Comparison of ENCODE assay signal across 18 cellular contexts in the genomic region with DNA sequence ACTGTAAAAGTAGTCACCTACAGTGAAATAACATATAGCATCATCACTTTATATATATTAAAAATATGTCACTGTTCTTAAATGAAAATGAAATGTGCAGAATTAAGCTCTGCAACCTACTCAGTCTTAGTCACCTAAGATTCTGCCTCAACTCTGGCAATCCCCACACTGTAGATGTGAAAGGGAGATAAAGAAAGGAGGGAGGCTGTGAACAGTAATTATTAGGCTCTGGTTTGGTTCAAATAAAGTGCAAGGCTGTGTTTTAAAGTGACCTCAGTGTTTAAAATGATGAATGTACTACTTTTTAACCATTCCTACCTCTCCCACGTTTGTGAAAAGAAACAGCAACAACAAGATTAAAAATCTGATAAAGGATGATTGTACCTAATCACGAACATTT.
DNase-seq lines count a peak whose midpoint lies in the region; ATAC-seq and TF ChIP-seq lines count a peak whose summit lies in the region.
"Had no signal": no experiment of that assay in that cellular context is flagged by ENCODE, and none has a peak within 500 bp of the region (broad histone marks: within the 10 kb centered on the region; RNA-seq: fewer than 3 reads in every experiment).

No MANE protein-coding gene starts in this region.

- no peaks in the 10 kb centered on the region for H3K27me3 Mint-ChIP-seq in activated CD8-positive, alpha-beta T cell treated with anti-CD3 and anti-CD28 coated beads for 36 hours
- no peaks in the 10 kb centered on the region for H3K27me3 Mint-ChIP-seq in activated CD8-positive, alpha-beta T cell treated with anti-CD3 and anti-CD28 coated beads, Interleukin-2, amount 10 ng/mL, durations not matched to agents 7 days and 5 days (ENCODE audit: low read depth)
- H3K27me3 Mint-ChIP-seq in central memory CD8-positive, alpha-beta T cell: no peaks in the 10 kb centered on the region

- no peak overlapping the region for H3K4me3 ChIP-seq in retinal pigment epithelial cell (ENCODE audit: low read length)
- H3K4me3 ChIP-seq: lung had no signal

- H3K4me1 Mint-ChIP-seq in activated CD8-positive, alpha-beta T cell treated with anti-CD3 and anti-CD28 coated beads for 36 hours (ENCODE audit: low read depth): peaks cover 7% of the 10 kb centered on the region
- H3K4me1 Mint-ChIP-seq in activated CD8-positive, alpha-beta T cell treated with anti-CD3 and anti-CD28 coated beads, Interleukin-2, amount 10 ng/mL, durations not matched to agents 7 days and 5 days (ENCODE audit: low read depth): peaks cover 11% of the 10 kb centered on the region
- H3K4me1 Mint-ChIP-seq in central memory CD8-positive, alpha-beta T cell: peaks cover 9% of the 10 kb centered on the region
- H3K4me1 Mint-ChIP-seq: H9, T-helper 17 cell had no signal

- no peak for TF ChIP-seq CTCF in activated CD8-positive, alpha-beta T cell treated with anti-CD3 and anti-CD28 coated beads for 36 hours (IDR thresholded peaks at IDR 0.05)
- no peak for TF ChIP-seq CTCF in retinal pigment epithelial cell (conservative IDR thresholded peaks at IDR 0.05; ENCODE audit: low read depth, low read length)

- H3K27ac Mint-ChIP-seq in activated CD8-positive, alpha-beta T cell treated with anti-CD3 and anti-CD28 coated beads for 36 hours: no peak overlapping the region
- H3K27ac Mint-ChIP-seq in activated CD8-positive, alpha-beta T cell treated with anti-CD3 and anti-CD28 coated beads, Interleukin-2, amount 10 ng/mL, durations not matched to agents 7 days and 5 days: no peak overlapping the region
- peak overlapping the region; percentile 69 for H3K27ac Mint-ChIP-seq in central memory CD8-positive, alpha-beta T cell (ENCODE audit: low read depth)
- H3K27ac Mint-ChIP-seq: H9, T-helper 17 cell had no signal

- H3K9me3 Mint-ChIP-seq in activated CD8-positive, alpha-beta T cell treated with anti-CD3 and anti-CD28 coated beads for 36 hours: peaks cover 8% of the 10 kb centered on the region
- peaks cover 22% of the 10 kb centered on the region for H3K9me3 Mint-ChIP-seq in activated CD8-positive, alpha-beta T cell treated with anti-CD3 and anti-CD28 coated beads, Interleukin-2, amount 10 ng/mL, durations not matched to agents 7 days and 5 days (ENCODE audit: insufficient read depth)
- H3K9me3 Mint-ChIP-seq in central memory CD8-positive, alpha-beta T cell: peaks cover 14% of the 10 kb centered on the region

- no peak for DNase-seq in activated CD8-positive, alpha-beta T cell treated with anti-CD3 and anti-CD28 coated beads for 36 hours
- DNase-seq in activated CD8-positive, alpha-beta T cell treated with anti-CD3 and anti-CD28 coated beads, Interleukin-2, amount 10 ng/mL, durations not matched to agents 7 days and 5 days: no peak
- DNase-seq in RPMI7951 (ENCODE audit: low read depth) (peak; percentile 22), retinal pigment epithelial cell (ENCODE audit: low read depth) (peak; percentile 48), NCI-H128 (lab: John Stamatoyannopoulos, UW; ENCODE audit: unreplicated experiment) (no peak)
- DNase-seq in central memory CD8-positive, alpha-beta T cell (ENCODE audit: low spot score in 2 of 2): no peak
- DNase-seq: amygdala; CD4-positive, alpha-beta memory T cell; DMS79 treated with DMSO at 0.1 percent for 48 hours; H9; naive thymus-derived CD8-positive, alpha-beta T cell; NCI-H1436; Right ventricle myocardium superior; stimulated activated CD4-positive, alpha-beta T cell treated with anti-CD3 and anti-CD28 coated beads, Interleukin-15, amount 100 ng/mL, for 24 hours; T-helper 17 cell had no signal

- POLR2A ChIA-PET in activated CD8-positive, alpha-beta T cell treated with anti-CD3 and anti-CD28 coated beads for 36 hours (lab: Charles Lee): interaction anchor here (0.6 kb wide), 1 partner anchor 729 kb away, joined by 3 read pairs; no protein-coding TSS in a partner anchor
- POLR2A ChIA-PET in activated CD8-positive, alpha-beta T cell treated with anti-CD3 and anti-CD28 coated beads, Interleukin-2, amount 10 ng/mL, durations not matched to agents 7 days and 5 days (lab: Charles Lee): no interaction called here

- H3K36me3 Mint-ChIP-seq in activated CD8-positive, alpha-beta T cell treated with anti-CD3 and anti-CD28 coated beads for 36 hours (ENCODE audit: low read depth): peaks cover 3% of the 10 kb centered on the region
- H3K36me3 Mint-ChIP-seq in activated CD8-positive, alpha-beta T cell treated with anti-CD3 and anti-CD28 coated beads, Interleukin-2, amount 10 ng/mL, durations not matched to agents 7 days and 5 days (ENCODE audit: low read depth): peaks cover 47% of the 10 kb centered on the region
- peaks cover 6% of the 10 kb centered on the region for H3K36me3 Mint-ChIP-seq in central memory CD8-positive, alpha-beta T cell (ENCODE audit: insufficient read depth)
- H3K36me3 Mint-ChIP-seq: CD4-positive, alpha-beta memory T cell had no signal

- ATAC-seq in activated CD8-positive, alpha-beta T cell treated with anti-CD3 and anti-CD28 coated beads for 36 hours: peak; percentile 53
- ATAC-seq in activated CD8-positive, alpha-beta T cell treated with anti-CD3 and anti-CD28 coated beads, Interleukin-2, amount 10 ng/mL, durations not matched to agents 7 days and 5 days: no peak
- ATAC-seq in central memory CD8-positive, alpha-beta T cell (replicated peaks; ENCODE audit: extremely low read depth, poor library complexity, severe bottlenecking): no peak
- ATAC-seq in GM18867 (IDR thresholded peaks at IDR 0.05; ENCODE audit: unreplicated experiment): no peak
- no peak for ATAC-seq in HG03378 (IDR thresholded peaks at IDR 0.05; ENCODE audit: unreplicated experiment)
- ATAC-seq: naive thymus-derived CD8-positive, alpha-beta T cell; T-helper 17 cell had no signal

- H3K4me3 Mint-ChIP-seq in activated CD8-positive, alpha-beta T cell treated with anti-CD3 and anti-CD28 coated beads for 36 hours: no peak overlapping the region
- no peak overlapping the region for H3K4me3 Mint-ChIP-seq in activated CD8-positive, alpha-beta T cell treated with anti-CD3 and anti-CD28 coated beads, Interleukin-2, amount 10 ng/mL, durations not matched to agents 7 days and 5 days
- no peak overlapping the region for H3K4me3 Mint-ChIP-seq in central memory CD8-positive, alpha-beta T cell
- H3K4me3 Mint-ChIP-seq: CD4-positive, alpha-beta memory T cell; H9; naive thymus-derived CD8-positive, alpha-beta T cell; T-helper 17 cell had no signal

- intact Hi-C loops in activated CD8-positive, alpha-beta T cell treated with anti-CD3 and anti-CD28 coated beads for 36 hours (cut with micrococcal nuclease): no loop called here

- CTCF ChIA-PET in activated CD8-positive, alpha-beta T cell treated with anti-CD3 and anti-CD28 coated beads for 36 hours (lab: Charles Lee): no interaction called here
- CTCF ChIA-PET in activated CD8-positive, alpha-beta T cell treated with anti-CD3 and anti-CD28 coated beads, Interleukin-2, amount 10 ng/mL, durations not matched to agents 7 days and 5 days (lab: Charles Lee): no interaction called here

Comparison
In these comparisons a context has a peak if more than half of its experiments do, and no peak if none do; other contexts are left out.
1. DNase-seq: peak in RPMI7951 (single experiment) and retinal pigment epithelial cell (single experiment); none in activated CD8-positive, alpha-beta T cell treated with anti-CD3 and anti-CD28 coated beads for 36 hours (single experiment), activated CD8-positive, alpha-beta T cell treated with anti-CD3 and anti-CD28 coated beads, Interleukin-2, amount 10 ng/mL, durations not matched to agents 7 days and 5 days (single experiment), central memory CD8-positive, alpha-beta T cell (0 of 2) and NCI-H128 (single experiment).